Comparison of ENCODE assay signal across 8 cellular contexts in genomic region chr14:63727736-63728728, GRCh38. TPM values are rescaled to one million over a fixed set of nuclear protein-coding genes. Genes with fewer than 3 reads are reported as not detected.
DNase-seq lines count a peak whose midpoint lies in the region; ATAC-seq and TF ChIP-seq lines count a peak whose summit lies in the region.

SGPP1 (minus strand) TSS chr14:63728065; CDS start chr14:63727944, 121 bp downstream.

- intact Hi-C loops in activated B cell treated with CpG ODN at 0.5 μM for 24 hours (cut with micrococcal nuclease) = loop anchor here (1.0 to 5.0 kb wide), 8 partner anchors 15 to 774 kb away; partner anchors contain the start of genes PPP2R5E, SYNE2, ZBTB1 and ZBTB25

- TF ChIP-seq CTCF in activated B cell treated with CpG ODN at 0.5 μM for 24 hours (IDR thresholded peaks at IDR 0.05) = no peak

- CTCF ChIA-PET in activated B cell treated with CpG ODN at 0.5 μM for 24 hours (lab: Charles Lee) = interaction anchor here (0.8 to 4.5 kb wide), 6 partner anchors 18 to 86 kb away, joined by 3 to 51 read pairs (median 3); partner anchors contain the start of gene WDR89

- H3K4me1 Mint-ChIP-seq in activated B cell treated with CpG ODN at 0.5 μM for 24 hours = peaks cover 42% of the 10 kb centered on the region

- H3K27ac ChIP-seq in caudate nucleus (ENCODE audit: low read depth, low read length) = peak within 1 kb of the TSS; percentile 78

- H3K27me3 Mint-ChIP-seq in activated B cell treated with CpG ODN at 0.5 μM for 24 hours = no peaks in the 10 kb centered on the region

- ATAC-seq in HG02885 (IDR thresholded peaks at IDR 0.05; ENCODE audit: poor library complexity, unreplicated experiment) = peak; percentile 83
- peak; percentile 91 for ATAC-seq in activated B cell treated with CpG ODN at 0.5 μM for 24 hours (ENCODE audit: low read depth)

- H3K27ac Mint-ChIP-seq in activated B cell treated with CpG ODN at 0.5 μM for 24 hours = peak within 1 kb of the TSS; percentile 96

- H3K36me3 Mint-ChIP-seq in activated B cell treated with CpG ODN at 0.5 μM for 24 hours (ENCODE audit: low read depth) = peaks cover 16% of the 10 kb centered on the region

- H3K9me3 Mint-ChIP-seq in activated B cell treated with CpG ODN at 0.5 μM for 24 hours = no peaks in the 10 kb centered on the region

- POLR2A ChIA-PET in activated B cell treated with CpG ODN at 0.5 μM for 24 hours (lab: Charles Lee) = interaction anchor here (1.1 to 5.3 kb wide), 5 partner anchors 11 to 184 kb away, joined by 4 to 47 read pairs (median 9); partner anchors contain the start of genes PPP2R5E and WDR89

- DNase-seq in SIG-M5 treated with dmso at 0.1 percent for 504 hours (lab: John Stamatoyannopoulos, UW; ENCODE audit: unreplicated experiment) (peak; percentile 41), SIG-M5 (lab: John Stamatoyannopoulos, UW) (no peak), NCI-H2107 (lab: John Stamatoyannopoulos, UW) (peak; percentile 50), activated B cell treated with CpG ODN at 0.5 μM for 24 hours (peak; percentile 82), caudate nucleus (lab: John Stamatoyannopoulos, UW) (peak in 58 of 61 donors; percentile 9 to 84 (median 60)), iris pigment epithelial cell (ENCODE audit: low read depth) (peak; percentile 51)
- peak; percentile 68 for DNase-seq in stimulated activated CD4-positive, alpha-beta T cell treated with anti-CD3 and anti-CD28 coated beads, Interleukin-12 subunit alpha, Interleukin-12 subunit beta, amount 100 ng/mL, for 4 hours

- H3K4me3 Mint-ChIP-seq in activated B cell treated with CpG ODN at 0.5 μM for 24 hours = peak within 1 kb of the TSS; percentile 99

RNA-seq across cellular contexts. Expression of gene SGPP1, which starts in this region (rescaled TPM):
- total RNA-seq in activated B cell treated with CpG ODN at 0.5 μM for 24 hours = 20.9 and 21.2 TPM in 2 replicates
